13 cellular contexts compared by ENCODE assay signal in genomic region chr3:158712443-158712842, GRCh38. TPM values are rescaled to one million over a fixed set of nuclear protein-coding genes. Genes with fewer than 3 reads are reported as not detected.
DNase-seq lines count a peak whose midpoint lies in the region; ATAC-seq and TF ChIP-seq lines count a peak whose summit lies in the region.
"Had no signal": no experiment of that assay in that cellular context is flagged by ENCODE, and none has a peak within 500 bp of the region (broad histone marks: within the 10 kb centered on the region; RNA-seq: fewer than 3 reads in every experiment).

No MANE protein-coding gene starts in this region.

- H3K36me3 ChIP-seq in duodenal mucosa (ENCODE audit: control insufficient read depth in 1 of 2, insufficient read depth in 2 of 2, low read length in 2 of 2) (peaks cover 13 to 19% of the 10 kb centered on the region in 2 donors), stomach (peaks cover 0 to 31% (median 25%) of the 10 kb centered on the region in 4 donors), Caco-2 (ENCODE audit: control insufficient read depth, insufficient read depth, low read length) (no peaks in the 10 kb centered on the region; the same call in 1 of the 2 replicates)

- no peaks in the 10 kb centered on the region for H3K27me3 ChIP-seq in duodenal mucosa (ENCODE audit: control insufficient read depth in 1 of 2, insufficient read depth in 2 of 2, low read length in 2 of 2)
- H3K27me3 ChIP-seq in stomach: no peaks in the 10 kb centered on the region
- no peaks in the 10 kb centered on the region for H3K27me3 ChIP-seq in Caco-2 (replicated peaks; ENCODE audit: control insufficient read depth, insufficient read depth, low read length)
- H3K27me3 ChIP-seq: testis had no signal

- peaks cover 18% of the 10 kb centered on the region for H3K4me1 Mint-ChIP-seq in activated CD4-positive, alpha-beta T cell treated with anti-CD3 and anti-CD28 coated beads, Interleukin-2, amount 10 ng/mL, durations not matched to agents 24 days and 14 days
- H3K4me1 Mint-ChIP-seq in Caco-2 (ENCODE audit: low read depth, unreplicated experiment): no peaks in the 10 kb centered on the region

- no peak for DNase-seq in activated CD4-positive, alpha-beta T cell treated with anti-CD3 and anti-CD28 coated beads, Interleukin-2, amount 10 ng/mL, durations not matched to agents 24 days and 14 days
- DNase-seq in activated CD4-positive, alpha-beta T cell treated with anti-CD3 and anti-CD28 coated beads for 4 hours: no peak
- DNase-seq in stomach (no peak), Caco-2 (no peak), GM20000 (ENCODE audit: low spot score) (no peak), NCI-H187 (lab: John Stamatoyannopoulos, UW) (no peak)
- DNase-seq: MM.1S, SIG-M5 had no signal

- H3K9me3 ChIP-seq in duodenal mucosa (ENCODE audit: control insufficient read depth in 1 of 2, low read length in 2 of 2): no peaks in the 10 kb centered on the region
- no peaks in the 10 kb centered on the region for H3K9me3 ChIP-seq in stomach
- H3K9me3 ChIP-seq in Caco-2: no peaks in the 10 kb centered on the region
- H3K9me3 ChIP-seq: testis had no signal

- no peaks in the 10 kb centered on the region for H3K4me1 ChIP-seq in duodenal mucosa (ENCODE audit: control insufficient read depth in 1 of 2, insufficient read depth in 2 of 2, low read length in 2 of 2)
- peaks cover 4 to 31% (median 16%) of the 10 kb centered on the region in 4 donors for H3K4me1 ChIP-seq in stomach
- no peaks in the 10 kb centered on the region for H3K4me1 ChIP-seq in Caco-2
- H3K4me1 ChIP-seq: testis had no signal

- no peak overlapping the region for H3K4me3 Mint-ChIP-seq in activated CD4-positive, alpha-beta T cell treated with anti-CD3 and anti-CD28 coated beads, Interleukin-2, amount 10 ng/mL, durations not matched to agents 24 days and 14 days
- H3K4me3 Mint-ChIP-seq in Caco-2 (ENCODE audit: unreplicated experiment): no peak overlapping the region
- H3K4me3 Mint-ChIP-seq: brain had no signal

- CTCF ChIA-PET in Caco-2 (lab: Charles Lee): no interaction called here

- intact Hi-C loops in activated CD4-positive, alpha-beta T cell treated with anti-CD3 and anti-CD28 coated beads, Interleukin-2, amount 10 ng/mL, durations not matched to agents 24 days and 14 days (cut with micrococcal nuclease): no loop called here
- intact Hi-C loops in stomach (cut with DNase I; ENCODE audit: low total_unique reads): no loop called here
- intact Hi-C loops in Caco-2 (cut with micrococcal nuclease; ENCODE audit: unreplicated experiment): no loop called here

- H3K27ac ChIP-seq in duodenal mucosa (ENCODE audit: low read depth, low read length) (peak overlapping the region; percentile 6), stomach (peak overlapping the region in 4 of 5 donors; percentile 52 to 77 (median 70))
- H3K27ac ChIP-seq: testis had no signal

- WGBS in stomach, 5 donors: 76 to 88% (median 80%) methylated on average over 1 of the region's 1 CpG

- POLR2A ChIA-PET in Caco-2 (lab: Charles Lee): no interaction called here

- no peak for TF ChIP-seq EP300 in stomach (IDR thresholded peaks at IDR 0.05)

- BruUV-seq in Caco-2 (replicated peaks; lab: Mats Ljungman, UMichigan): no TSS peak

- H3K4me3 ChIP-seq in duodenal mucosa (ENCODE audit: low read depth in 1 of 2, low read length in 2 of 2): no peak overlapping the region
- H3K4me3 ChIP-seq in stomach: no peak overlapping the region
- no peak overlapping the region for H3K4me3 ChIP-seq in Caco-2 (ENCODE audit: low read depth, low read length)
- H3K4me3 ChIP-seq: testis had no signal

- H3K9me3 Mint-ChIP-seq in activated CD4-positive, alpha-beta T cell treated with anti-CD3 and anti-CD28 coated beads, Interleukin-2, amount 10 ng/mL, durations not matched to agents 24 days and 14 days: no peaks in the 10 kb centered on the region
- H3K9me3 Mint-ChIP-seq in Caco-2 (ENCODE audit: unreplicated experiment): no peaks in the 10 kb centered on the region
- H3K9me3 Mint-ChIP-seq: brain had no signal

- no peaks in the 10 kb centered on the region for H3K27me3 Mint-ChIP-seq in activated CD4-positive, alpha-beta T cell treated with anti-CD3 and anti-CD28 coated beads, Interleukin-2, amount 10 ng/mL, durations not matched to agents 24 days and 14 days
- no peaks in the 10 kb centered on the region for H3K27me3 Mint-ChIP-seq in Caco-2 (ENCODE audit: insufficient read depth, unreplicated experiment)
- H3K27me3 Mint-ChIP-seq: brain had no signal

- H3K36me3 Mint-ChIP-seq in activated CD4-positive, alpha-beta T cell treated with anti-CD3 and anti-CD28 coated beads, Interleukin-2, amount 10 ng/mL, durations not matched to agents 24 days and 14 days (ENCODE audit: low read depth): peaks cover 22% of the 10 kb centered on the region
- peaks cover 22% of the 10 kb centered on the region for H3K36me3 Mint-ChIP-seq in Caco-2 (ENCODE audit: insufficient read depth, unreplicated experiment)

- no peak for TF ChIP-seq CTCF in stomach (IDR thresholded peaks at IDR 0.05)
- no peak for TF ChIP-seq CTCF in Caco-2 (IDR thresholded peaks at IDR 0.05; ENCODE audit: insufficient read depth in 1 of 2, low read depth in 1 of 2, low read length in 1 of 2, severe bottlenecking in 1 of 2, unreplicated experiment in 1 of 2)
- no peak for TF ChIP-seq CTCF in GM20000 (IDR thresholded peaks at IDR 0.05; ENCODE audit: extremely low read depth, missing control alignments)

- peak; percentile 60 for ATAC-seq in HG02870 (IDR thresholded peaks at IDR 0.05; ENCODE audit: unreplicated experiment)

- H3K9ac ChIP-seq in duodenal mucosa (ENCODE audit: low read depth in 1 of 2, low read length in 2 of 2): no peak overlapping the region

- TF ChIP-seq POLR2A in stomach (IDR thresholded peaks at IDR 0.05): no peak

- peak overlapping the region; percentile 21 for H3K27ac Mint-ChIP-seq in activated CD4-positive, alpha-beta T cell treated with anti-CD3 and anti-CD28 coated beads, Interleukin-2, amount 10 ng/mL, durations not matched to agents 24 days and 14 days
- H3K27ac Mint-ChIP-seq in Caco-2 (ENCODE audit: unreplicated experiment): no peak overlapping the region

RNA-seq across cellular contexts. Expression of gene RARRES1, which starts 19.8 kb away (rescaled TPM):
- not detected in 2 replicates for total RNA-seq in activated CD4-positive, alpha-beta T cell treated with anti-CD3 and anti-CD28 coated beads, Interleukin-2, amount 10 ng/mL, durations not matched to agents 24 days and 14 days
- total RNA-seq in stomach: 100 to 1,000 TPM in 1 of 5 donors, 10 to 100 TPM in 2, 1 to 10 TPM in 1, under 1 TPM in 1; 0.43 to 237 (median 12.1) TPM
- 1 to 10 TPM in 2 of 3 donors, under 1 TPM in 1; 0.76 to 7.5 (median 3.8) TPM for polyA plus RNA-seq in stomach
- total RNA-seq in Caco-2 (2022): 7.6 and 9.0 TPM in 2 replicates
- total RNA-seq: NCI-H460 had no signal

RNA-seq across cellular contexts. Expression of gene LXN, which starts 40.0 kb away (rescaled TPM):
- total RNA-seq in activated CD4-positive, alpha-beta T cell treated with anti-CD3 and anti-CD28 coated beads, Interleukin-2, amount 10 ng/mL, durations not matched to agents 24 days and 14 days: 15.1 and 16.2 TPM in 2 replicates
- total RNA-seq in stomach (10 to 100 TPM in 2 of 5 donors, 1 to 10 TPM in 3; 1.8 to 20.3 (median 8.7) TPM), Caco-2 (2022) (not detected in 2 replicates)
- polyA plus RNA-seq in stomach: 10 to 100 TPM; 13.7 to 20.9 (median 15.1) TPM
